3 cellular contexts compared by ENCODE assay signal in genomic region chr13:62333466-62333865, GRCh38.
"Had no signal": no experiment of that assay in that cellular context is flagged by ENCODE, and none has a peak within 500 bp of the region (broad histone marks: within the 10 kb centered on the region; RNA-seq: fewer than 3 reads in every experiment).

No MANE protein-coding gene starts in this region.

- DNase-seq: GDM1, GF-D8 had no signal

- H3K4me3 ChIP-seq: GM12878 had no signal
